15 cellular contexts compared by ENCODE assay signal in genomic region chr15:39232512-39232911, GRCh38.
DNase-seq lines count a peak whose midpoint lies in the region; ATAC-seq and TF ChIP-seq lines count a peak whose summit lies in the region.
"Had no signal": no experiment of that assay in that cellular context is flagged by ENCODE, and none has a peak within 500 bp of the region (broad histone marks: within the 10 kb centered on the region; RNA-seq: fewer than 3 reads in every experiment).

No MANE protein-coding gene starts in this region.

- no peaks in the 10 kb centered on the region for H3K36me3 ChIP-seq in thoracic aorta
- H3K36me3 ChIP-seq: suprapubic skin had no signal

- ATAC-seq in thoracic aorta (ENCODE audit: insufficient number of reproducible peaks, low FRiP score, low read depth), result peak; percentile 43
- ATAC-seq in HG03280 (IDR thresholded peaks at IDR 0.05; ENCODE audit: unreplicated experiment), result no peak
- no peak for ATAC-seq in stimulated activated memory B cell treated with anti-CD40 and anti-IgM and Interleukin-4, amounts not matched to agents 10 μg/mL and 1 μg/mL and 100 μg/mL, for 72 hours
- ATAC-seq: activated CD4-positive, CD25-positive, alpha-beta regulatory T cell treated with anti-CD3 and anti-CD28 coated beads, Interleukin-2, amount 50 U/mL, for 24 hours had no signal

- no peaks in the 10 kb centered on the region for H3K4me1 Mint-ChIP-seq in stimulated activated memory B cell treated with anti-CD40 and anti-IgM and Interleukin-4, amounts not matched to agents 10 μg/mL and 1 μg/mL and 100 μg/mL, for 72 hours

- no peak overlapping the region for H3K27ac ChIP-seq in thoracic aorta
- H3K27ac ChIP-seq: suprapubic skin had no signal

- no peaks in the 10 kb centered on the region for H3K4me1 ChIP-seq in thoracic aorta (ENCODE audit: control insufficient read depth in 1 of 2, low read depth in 2 of 2)

- no peaks in the 10 kb centered on the region for H3K9me3 ChIP-seq in thoracic aorta
- H3K9me3 ChIP-seq: suprapubic skin had no signal

- H3K27me3 ChIP-seq in thoracic aorta (replicated peaks; ENCODE audit: insufficient read depth), result no peaks in the 10 kb centered on the region
- H3K27me3 ChIP-seq: suprapubic skin had no signal

- no peak overlapping the region for H3K4me3 Mint-ChIP-seq in stimulated activated memory B cell treated with anti-CD40 and anti-IgM and Interleukin-4, amounts not matched to agents 10 μg/mL and 1 μg/mL and 100 μg/mL, for 72 hours

- H3K4me3 ChIP-seq in astrocyte of the cerebellum (ENCODE audit: low read depth, low read length) (no peak overlapping the region), thoracic aorta (no peak overlapping the region)
- H3K4me3 ChIP-seq: suprapubic skin had no signal

- peaks cover 8% of the 10 kb centered on the region for H3K9me3 Mint-ChIP-seq in stimulated activated memory B cell treated with anti-CD40 and anti-IgM and Interleukin-4, amounts not matched to agents 10 μg/mL and 1 μg/mL and 100 μg/mL, for 72 hours
- H3K9me3 Mint-ChIP-seq: activated T-helper 2 cell treated with anti-CD3 and anti-CD28 coated beads, Interferon-gamma antibody, Interleukin-2, Interleukin-4, amounts not matched to agents 10 μg/mL and 5 μg/mL and 100 μg/mL, durations not matched to agents 14 hours and 24 hours and 36 hours had no signal

- no peaks in the 10 kb centered on the region for H3K27me3 Mint-ChIP-seq in stimulated activated memory B cell treated with anti-CD40 and anti-IgM and Interleukin-4, amounts not matched to agents 10 μg/mL and 1 μg/mL and 100 μg/mL, for 72 hours

- no peak for TF ChIP-seq CTCF in astrocyte of the cerebellum (IDR thresholded peaks at IDR 0.05; ENCODE audit: low read depth, low read length, missing control alignments)
- no peak for TF ChIP-seq CTCF in thoracic aorta (IDR thresholded peaks at IDR 0.05)

- in situ Hi-C loops in astrocyte of the cerebellum (cut with HindIII; ENCODE audit: low sequenced_read_pairs), result no loop called here

- no peak overlapping the region for H3K27ac Mint-ChIP-seq in stimulated activated memory B cell treated with anti-CD40 and anti-IgM and Interleukin-4, amounts not matched to agents 10 μg/mL and 1 μg/mL and 100 μg/mL, for 72 hours
- H3K27ac Mint-ChIP-seq: activated T-helper 2 cell treated with anti-CD3 and anti-CD28 coated beads, Interferon-gamma antibody, Interleukin-2, Interleukin-4, amounts not matched to agents 10 μg/mL and 5 μg/mL and 100 μg/mL, durations not matched to agents 14 hours and 24 hours and 36 hours had no signal

- DNase-seq in HK-2 (ENCODE audit: unreplicated experiment) (peak; percentile 60), astrocyte of the cerebellum (ENCODE audit: low read depth) (peak; percentile 37), glomerular visceral epithelial cell (ENCODE audit: extremely low spot score) (peak; percentile 96), thoracic aorta (ENCODE audit: low spot score) (no peak), T-helper 2 cell (no peak), Ammon's horn (ENCODE audit: low spot score) (no peak)
- DNase-seq: DMS53, NCI-H1417, NCI-H526 treated with DMSO at 0.1 percent for 48 hours, SIG-M5 had no signal

- H3K36me3 Mint-ChIP-seq in stimulated activated memory B cell treated with anti-CD40 and anti-IgM and Interleukin-4, amounts not matched to agents 10 μg/mL and 1 μg/mL and 100 μg/mL, for 72 hours, result no peaks in the 10 kb centered on the region

Comparison
In these comparisons a context has a peak if more than half of its experiments do, and no peak if none do; other contexts are left out.
1. DNase-seq: peak in HK-2 (single experiment), astrocyte of the cerebellum (single experiment) and glomerular visceral epithelial cell (single experiment); none in thoracic aorta (single experiment), T-helper 2 cell (0 of 5) and Ammon's horn (single experiment).